9 cellular contexts compared by ENCODE assay signal in genomic region chr14:53295985-53296582, GRCh38.
DNase-seq lines count a peak whose midpoint lies in the region; ATAC-seq and TF ChIP-seq lines count a peak whose summit lies in the region.
"Had no signal": no experiment of that assay in that cellular context is flagged by ENCODE, and none has a peak within 500 bp of the region (broad histone marks: within the 10 kb centered on the region; RNA-seq: fewer than 3 reads in every experiment).

No MANE protein-coding gene starts in this region.

- WGBS in adrenal gland, 4 donors, result 48 to 54% (median 53%) methylated on average over 9 of the region's 9 CpGs
- WGBS in tibial nerve, 2 donors, result 49 to 53% methylated on average over 9 of the region's 9 CpGs

- H3F3A ChIP-seq in MM.1S (ENCODE audit: insufficient read depth, low read length), result no peaks in the 10 kb centered on the region

- H3K4me3 ChIP-seq in MM.1S (ENCODE audit: low read length), result no peak overlapping the region
- H3K4me3 ChIP-seq in adrenal gland, result no peak overlapping the region
- no peak overlapping the region for H3K4me3 ChIP-seq in tibial nerve

- no peak overlapping the region for H3K9ac ChIP-seq in MM.1S (ENCODE audit: low read length)

- intact Hi-C loops in adrenal gland (cut with DNase I), result no loop called here

- peak; percentile 50 for TF ChIP-seq CTCF in MM.1S (IDR thresholded peaks at IDR 0.05; ENCODE audit: low read length)
- TF ChIP-seq CTCF in adrenal gland (IDR thresholded peaks at IDR 0.05), result peak; percentile 53 to 84 (median 66)
- peak; percentile 52 to 68 (median 61) for TF ChIP-seq CTCF in tibial nerve (IDR thresholded peaks at IDR 0.05)

- TF ChIP-seq POLR2A in adrenal gland (IDR thresholded peaks at IDR 0.05), result no peak
- no peak for TF ChIP-seq POLR2A in tibial nerve (IDR thresholded peaks at IDR 0.05)

- H3K4me2 ChIP-seq in MM.1S (ENCODE audit: low read depth, low read length), result no peak overlapping the region

- no peaks in the 10 kb centered on the region for H3K27me3 ChIP-seq in MM.1S (replicated peaks; ENCODE audit: insufficient read depth, low read length)
- no peaks in the 10 kb centered on the region for H3K27me3 ChIP-seq in adrenal gland
- no peaks in the 10 kb centered on the region for H3K27me3 ChIP-seq in tibial nerve

- no peaks in the 10 kb centered on the region for H3K9me3 ChIP-seq in MM.1S (replicated peaks; ENCODE audit: insufficient read depth, low read length)
- no peaks in the 10 kb centered on the region for H3K9me3 ChIP-seq in adrenal gland (replicated peaks in 1 of 3)
- H3K9me3 ChIP-seq in tibial nerve, result no peaks in the 10 kb centered on the region

- DNase-seq in stimulated activated CD4-positive, alpha-beta T cell treated with anti-CD3 and anti-CD28 coated beads, Interleukin-4, amount 100 ng/mL, for 24 hours, result peak; percentile 30
- DNase-seq in stimulated activated CD4-positive, alpha-beta T cell treated with anti-CD3 and anti-CD28 coated beads, Interleukin-12 subunit alpha, Interleukin-12 subunit beta, amount 100 ng/mL, for 4 hours, result no peak
- peak; percentile 25 for DNase-seq in MM.1S
- no peak for DNase-seq in adrenal gland
- peak; percentile 86 for DNase-seq in inferior parietal cortex (ENCODE audit: extremely low spot score)
- DNase-seq in tibial nerve (ENCODE audit: low spot score in 2 of 2), result peak in 1 of 2 donors; percentile 50
- DNase-seq in NCI-H1930 (lab: John Stamatoyannopoulos, UW), result no peak

- no peak for ATAC-seq in HG03039 (IDR thresholded peaks at IDR 0.05; ENCODE audit: unreplicated experiment)
- ATAC-seq: stimulated activated effector memory CD8-positive, alpha-beta T cell treated with anti-CD3 and anti-CD28 coated beads, Interleukin-12 subunit alpha, Interleukin-12 subunit beta, amount 100 ng/mL, for 72 hours had no signal

- no peaks in the 10 kb centered on the region for H3K36me3 ChIP-seq in MM.1S (replicated peaks; ENCODE audit: insufficient read depth, low read length)
- no peaks in the 10 kb centered on the region for H3K36me3 ChIP-seq in adrenal gland (replicated peaks in 1 of 2)
- no peaks in the 10 kb centered on the region for H3K36me3 ChIP-seq in tibial nerve

- H3K79me2 ChIP-seq in MM.1S (ENCODE audit: low read length), result no peaks in the 10 kb centered on the region

- H3K4me1 ChIP-seq in MM.1S (ENCODE audit: low read length) (no peaks in the 10 kb centered on the region), adrenal gland (replicated peaks in 1 of 2) (no peaks in the 10 kb centered on the region), tibial nerve (peaks cover 0 to 7% (median 0%) of the 10 kb centered on the region in 4 donors)

- no peak for TF ChIP-seq EP300 in tibial nerve (IDR thresholded peaks at IDR 0.05)

- no peaks in the 10 kb centered on the region for H3K9me2 ChIP-seq in MM.1S (replicated peaks; ENCODE audit: insufficient read depth, low read length)

- H2AFZ ChIP-seq in MM.1S (ENCODE audit: low read length), result no peak overlapping the region

- H3K27ac ChIP-seq in MM.1S (ENCODE audit: low read length) (no peak overlapping the region), adrenal gland (no peak overlapping the region), tibial nerve (no peak overlapping the region)

- no peaks in the 10 kb centered on the region for H4K20me1 ChIP-seq in MM.1S (ENCODE audit: insufficient read depth, low read length)

Comparison
In these comparisons a context has a peak if more than half of its experiments do, and no peak if none do; other contexts are left out.
1. DNase-seq: peak in stimulated activated CD4-positive, alpha-beta T cell treated with anti-CD3 and anti-CD28 coated beads, Interleukin-4, amount 100 ng/mL, for 24 hours (single experiment), MM.1S (single experiment) and inferior parietal cortex (single experiment); none in stimulated activated CD4-positive, alpha-beta T cell treated with anti-CD3 and anti-CD28 coated beads, Interleukin-12 subunit alpha, Interleukin-12 subunit beta, amount 100 ng/mL, for 4 hours (single experiment), adrenal gland (0 of 7) and NCI-H1930 (0 of 2).
2. Peak in every context shown above with its lines, with median percentiles within 50 percentile points of each other: CTCF ChIP-seq.